In genomic region chr14:77124345-77125274, GRCh38 we compare ENCODE assay signal across 9 cellular contexts. TPM values are rescaled to one million over a fixed set of nuclear protein-coding genes. Genes with fewer than 3 reads are reported as not detected.
A peak's percentile ranks its signal among the peaks of the same experiment; 100 is the strongest.
DNase-seq lines count a peak whose midpoint lies in the region; ATAC-seq and TF ChIP-seq lines count a peak whose summit lies in the region.
"Had no signal": no experiment of that assay in that cellular context is flagged by ENCODE, and none has a peak within 500 bp of the region (broad histone marks: within the 10 kb centered on the region; RNA-seq: fewer than 3 reads in every experiment).

No MANE protein-coding gene starts in this region.

- H3K27me3 ChIP-seq in GM06990 (replicated peaks; ENCODE audit: control insufficient read depth, insufficient read depth, low read length) (peaks cover 2% of the 10 kb centered on the region), endodermal cell (ENCODE audit: control insufficient read depth, insufficient read depth, low read length, poor library complexity, severe bottlenecking) (peaks cover 26% of the 10 kb centered on the region)

- peaks cover 6% of the 10 kb centered on the region for H3K36me3 Mint-ChIP-seq in endodermal cell (ENCODE audit: low read depth)

- peaks cover 13% of the 10 kb centered on the region for H3K4me1 Mint-ChIP-seq in endodermal cell

- peak; percentile 2 for TF ChIP-seq CTCF in GM06990 (IDR thresholded peaks at IDR 0.05; ENCODE audit: insufficient read depth, low read length, poor library complexity, severe bottlenecking)
- peak; percentile 86 for TF ChIP-seq CTCF in endodermal cell (conservative IDR thresholded peaks at IDR 0.05)

- DNase-seq in GM06990 (ENCODE audit: extremely low read depth, insufficient read length) (peak; percentile 74), NCI-H1092 (lab: John Stamatoyannopoulos, UW) (peak; percentile 70), endodermal cell (peak; percentile 81), midbrain (lab: John Stamatoyannopoulos, UW) (peak; percentile 83)
- DNase-seq in activated CD8-positive, alpha-beta memory T cell treated with anti-CD3 and anti-CD28 coated beads for 4 hours (ENCODE audit: low read depth in 2 of 2): peak; percentile 7 to 22
- DNase-seq in stimulated activated CD8-positive, alpha-beta memory T cell treated with anti-CD3 and anti-CD28 coated beads, Interleukin-4, amount 100 ng/mL, for 24 hours (ENCODE audit: low read depth): peak; percentile 40

- H3K4me3 ChIP-seq in GM06990 (replicated peaks; ENCODE audit: low read depth, low read length) (peak overlapping the region; percentile 64), endodermal cell (ENCODE audit: low read length) (peak overlapping the region; percentile 79)

- no peaks in the 10 kb centered on the region for H3K9me3 Mint-ChIP-seq in endodermal cell

- no peaks in the 10 kb centered on the region for H3K9me3 ChIP-seq in endodermal cell (ENCODE audit: control insufficient read depth, low read length)

- H3K36me3 ChIP-seq in GM06990 (ENCODE audit: control insufficient read depth, insufficient read depth, low read length) (peaks cover 2% of the 10 kb centered on the region), endodermal cell (ENCODE audit: control insufficient read depth, insufficient read depth, low read length) (no peaks in the 10 kb centered on the region)

- H3K4me1 ChIP-seq in endodermal cell (ENCODE audit: control insufficient read depth, insufficient read depth, low read length): peaks cover 8% of the 10 kb centered on the region

- ATAC-seq in GM21526 (IDR thresholded peaks at IDR 0.05; ENCODE audit: low FRiP score, unreplicated experiment) (no peak), HG03571 (IDR thresholded peaks at IDR 0.05; ENCODE audit: unreplicated experiment) (no peak)

- H3K9ac ChIP-seq in endodermal cell (ENCODE audit: extremely low read depth, low read length, poor library complexity, severe bottlenecking): peak overlapping the region; percentile 20

- WGBS in endodermal cell (ENCODE audit: insufficient coverage in 1 of 2, insufficient read length in 1 of 2), 2 experiments: 10 to 12% methylated on average over 43 to 73 of the region's 73 CpGs

- no peak overlapping the region for H3K27ac ChIP-seq in endodermal cell (ENCODE audit: low read depth, low read length)

- peaks cover 47% of the 10 kb centered on the region for H3K27me3 Mint-ChIP-seq in endodermal cell (ENCODE audit: insufficient read depth)

- H3K27ac Mint-ChIP-seq in endodermal cell: no peak overlapping the region

- peak overlapping the region; percentile 62 for H3K4me3 Mint-ChIP-seq in endodermal cell

RNA-seq across cellular contexts. Expression of gene ZDHHC22, which starts 17.0 kb away (rescaled TPM):
- 1 to 10 TPM in 1 of 2 donors, under 1 TPM in 1; 0.38 to 1.7 TPM for total RNA-seq in endodermal cell
- 9.5 TPM for polyA plus RNA-seq in endodermal cell (2013, experiment 1 of 2)
- polyA plus RNA-seq in endodermal cell (2013, experiment 2 of 2): 8.9 TPM
- total RNA-seq: T-helper 2 cell treated with Interferon-gamma antibody and Interleukin-4, amounts not matched to agents 100 ng/mL and 5 ng/mL, for 36 hours had no signal

RNA-seq across cellular contexts. Expression of gene CIPC, which starts 26.6 kb away (rescaled TPM):
- total RNA-seq in endodermal cell: 10 to 100 TPM; 16.2 to 22.5 TPM
- polyA plus RNA-seq in endodermal cell (2013, experiment 1 of 2): 19.9 TPM
- 21.3 TPM for polyA plus RNA-seq in endodermal cell (2013, experiment 2 of 2)

RNA-seq across cellular contexts. Expression of gene TMEM63C, which starts 57.0 kb away (rescaled TPM):
- total RNA-seq in endodermal cell: 1 to 10 TPM; 1.1 to 1.6 TPM
- polyA plus RNA-seq in endodermal cell (2013, experiment 1 of 2): 3.0 TPM
- 3.4 TPM for polyA plus RNA-seq in endodermal cell (2013, experiment 2 of 2)

Comparison
In these comparisons a context has a peak if more than half of its experiments do, and no peak if none do; other contexts are left out.
1. DNase-seq: peak in every context shown above with its lines; median percentile 83 in midbrain; 81 in endodermal cell; 74 in GM06990; 70 in NCI-H1092; 40 in stimulated activated CD8-positive, alpha-beta memory T cell treated with anti-CD3 and anti-CD28 coated beads, Interleukin-4, amount 100 ng/mL, for 24 hours; 14 in activated CD8-positive, alpha-beta memory T cell treated with anti-CD3 and anti-CD28 coated beads for 4 hours.